9 cellular contexts compared by ENCODE assay signal in genomic region chr21:21003701-21004100, GRCh38. TPM values are rescaled to one million over a fixed set of nuclear protein-coding genes. Genes with fewer than 3 reads are reported as not detected.
A peak's percentile ranks its signal among the peaks of the same experiment; 100 is the strongest.
DNase-seq lines count a peak whose midpoint lies in the region; ATAC-seq and TF ChIP-seq lines count a peak whose summit lies in the region.
"Had no signal": no experiment of that assay in that cellular context is flagged by ENCODE, and none has a peak within 500 bp of the region (broad histone marks: within the 10 kb centered on the region; RNA-seq: fewer than 3 reads in every experiment).

No MANE protein-coding gene starts in this region.

- no peaks in the 10 kb centered on the region for H3K9me3 ChIP-seq in OCI-LY3 (ENCODE audit: insufficient read depth, low read length)

- peaks cover 12% of the 10 kb centered on the region for H3K4me1 ChIP-seq in OCI-LY3 (ENCODE audit: low read length)
- H3K4me1 ChIP-seq: parathyroid adenoma had no signal

- no peak overlapping the region for H2AFZ ChIP-seq in OCI-LY3 (ENCODE audit: low read depth, low read length)
- H2AFZ ChIP-seq: parathyroid adenoma had no signal

- DNase-seq in AML-193 (lab: John Stamatoyannopoulos, UW) (peak; percentile 52 to 79), HFFc6 (peak; percentile 47), fibroblast of pulmonary artery (ENCODE audit: low read depth) (peak; percentile 48), immature natural killer cell (no peak), sciatic nerve (ENCODE audit: low spot score) (no peak)

- H4K20me1 ChIP-seq in OCI-LY3 (ENCODE audit: insufficient read depth, low read length), result no peaks in the 10 kb centered on the region

- H3K27me3 Mint-ChIP-seq in HFFc6 (ENCODE audit: insufficient read depth) (0 out of 2 replicates have a peak, but pooled peaks cover 3% of the 10 kb centered on the region), immature natural killer cell (ENCODE audit: low read depth in 3 of 3) (peaks cover 0 to 4% (median 0%) of the 10 kb centered on the region in 3 donors)

- H3K4me1 Mint-ChIP-seq in HFFc6 (ENCODE audit: low read depth), result peaks cover 77% of the 10 kb centered on the region
- peaks cover 7 to 13% of the 10 kb centered on the region in 2 donors for H3K4me1 Mint-ChIP-seq in immature natural killer cell

- no peaks in the 10 kb centered on the region for H3K36me3 ChIP-seq in OCI-LY3 (replicated peaks; ENCODE audit: low read depth, low read length)

- H3K4me3 Mint-ChIP-seq in HFFc6, result no peak overlapping the region
- no peak overlapping the region for H3K4me3 Mint-ChIP-seq in immature natural killer cell

- H3K4me3 ChIP-seq in OCI-LY3 (ENCODE audit: low read length), result no peak overlapping the region
- no peak overlapping the region for H3K4me3 ChIP-seq in fibroblast of pulmonary artery (replicated peaks; ENCODE audit: low read depth, low read length)

- intact Hi-C loops in sciatic nerve (cut with DNase I), result no loop called here

- no peak overlapping the region for H3K27ac ChIP-seq in OCI-LY3 (ENCODE audit: low read length)
- H3K27ac ChIP-seq: parathyroid adenoma had no signal

- no peak for ATAC-seq in GM18520 (IDR thresholded peaks at IDR 0.05; ENCODE audit: unreplicated experiment)
- no peak for ATAC-seq in sciatic nerve
- no peak for ATAC-seq in HG02885 (IDR thresholded peaks at IDR 0.05; ENCODE audit: poor library complexity, unreplicated experiment)

- H3K36me3 Mint-ChIP-seq in HFFc6 (ENCODE audit: low read depth) (no peaks in the 10 kb centered on the region), immature natural killer cell (no peaks in the 10 kb centered on the region)

- H3K9ac ChIP-seq in OCI-LY3 (ENCODE audit: low read length), result no peak overlapping the region
- H3K9ac ChIP-seq: parathyroid adenoma had no signal

- no peaks in the 10 kb centered on the region for H3K79me2 ChIP-seq in OCI-LY3 (ENCODE audit: low read length)
- H3K79me2 ChIP-seq: parathyroid adenoma had no signal

- TF ChIP-seq CTCF in HFFc6 (IDR thresholded peaks at IDR 0.05), result peak; percentile 86
- peak; percentile 91 for TF ChIP-seq CTCF in OCI-LY3 (IDR thresholded peaks at IDR 0.05; ENCODE audit: low read depth, low read length)
- TF ChIP-seq CTCF in fibroblast of pulmonary artery (IDR thresholded peaks at IDR 0.05; ENCODE audit: low read length, missing control alignments), result peak; percentile 41

- no peaks in the 10 kb centered on the region for H3K27me3 ChIP-seq in OCI-LY3 (ENCODE audit: low read depth, low read length)

- H3K4me2 ChIP-seq in OCI-LY3 (ENCODE audit: low read length), result no peak overlapping the region

- no peak overlapping the region for H3K27ac Mint-ChIP-seq in HFFc6
- no peak overlapping the region for H3K27ac Mint-ChIP-seq in immature natural killer cell

- H3K9me3 Mint-ChIP-seq in HFFc6 (no peaks in the 10 kb centered on the region), immature natural killer cell (peaks cover 0 to 2% (median 0%) of the 10 kb centered on the region in 6 donors)

RNA-seq across cellular contexts. Expression of gene NCAM2, which starts 5.5 kb away (rescaled TPM):
- 10 to 100 TPM in 1 of 6 experiments, 1 to 10 TPM in 5; 2.2 to 10.2 (median 8.8) TPM for total RNA-seq in HFFc6 (2021; fragmentation: NEBNext Ultra II Directional; extraction: Animal tissue kit (Norgen Biotek cat#: 25700))
- under 1 TPM in 1 of 3 donors, not detected in 2; 0.55 TPM for polyA plus RNA-seq in immature natural killer cell
- total RNA-seq in sciatic nerve, result 41.2 TPM

Comparison
In these comparisons a context has a peak if more than half of its experiments do, and no peak if none do; other contexts are left out.
1. DNase-seq: peak in AML-193 (2 of 2), HFFc6 (single experiment) and fibroblast of pulmonary artery (single experiment); none in immature natural killer cell (0 of 3) and sciatic nerve (single experiment).
2. CTCF ChIP-seq: peak in every context shown above with its lines; median percentile 91 in OCI-LY3; 86 in HFFc6; 41 in fibroblast of pulmonary artery.